In genomic region chr7:40175256-40175655, GRCh38 we compare ENCODE assay signal across 1 cellular context. TPM values are rescaled to one million over a fixed set of nuclear protein-coding genes. Genes with fewer than 3 reads are reported as not detected.
"Had no signal": no experiment of that assay in that cellular context is flagged by ENCODE, and none has a peak within 500 bp of the region (broad histone marks: within the 10 kb centered on the region; RNA-seq: fewer than 3 reads in every experiment).

No MANE protein-coding gene starts in this region.

RNA-seq across cellular contexts. Expression of gene SUGCT, which starts 40.5 kb away (rescaled TPM):
- total RNA-seq: OCI-LY7 had no signal
